In genomic region chr17:193841-194806, GRCh38 we compare ENCODE assay signal across 1 cellular context.
TF ChIP-seq lines count a peak whose summit lies in the region.

No MANE protein-coding gene starts in this region.

TF ChIP-seq in HepG2, 621 proteins besides CTCF, POLR2A, EP300 and RAD21 (continued from another document and continues in another):
- TF ChIP-seq ZBTB44 (CRISPR knock-in tag; IDR thresholded peaks at IDR 0.05) (no peak), ZNF513 (CRISPR knock-in tag; conservative IDR thresholded peaks at IDR 0.05) (no peak), ZNF512 (CRISPR knock-in tag; IDR thresholded peaks at IDR 0.05) (no peak), BRF2 (CRISPR knock-in tag; IDR thresholded peaks at IDR 0.05) (no peak), PHF5A (CRISPR knock-in tag; IDR thresholded peaks at IDR 0.05; ENCODE audit: low read depth, unreplicated experiment) (no peak), ZNF589 (CRISPR knock-in tag; conservative IDR thresholded peaks at IDR 0.05) (no peak), ZBTB3 (CRISPR knock-in tag; IDR thresholded peaks at IDR 0.05; ENCODE audit: borderline replicate concordance, low read depth) (no peak), ESRRA (CRISPR knock-in tag; IDR thresholded peaks at IDR 0.05; ENCODE audit: low read depth) (peak; percentile 87; the same call in 1 of the 2 replicates), ZNF891 (CRISPR knock-in tag; IDR thresholded peaks at IDR 0.05) (no peak), RBFOX2 (IDR thresholded peaks at IDR 0.05; ENCODE audit: low read depth, low read length) (no peak), EEA1 (CRISPR knock-in tag; IDR thresholded peaks at IDR 0.05; ENCODE audit: borderline replicate concordance) (no peak), ZKSCAN5 (CRISPR knock-in tag; IDR thresholded peaks at IDR 0.05) (no peak), ZNF34 (CRISPR knock-in tag; IDR thresholded peaks at IDR 0.05; ENCODE audit: borderline replicate concordance) (no peak), ZNF678 (CRISPR knock-in tag; IDR thresholded peaks at IDR 0.05) (no peak), ZBTB49 (CRISPR knock-in tag; IDR thresholded peaks at IDR 0.05; ENCODE audit: borderline replicate concordance) (no peak), SNAPC4 (CRISPR knock-in tag; IDR thresholded peaks at IDR 0.05) (0 out of 2 replicates have a peak, but pooled peaks have one; percentile 27), TBL1XR1 (IDR thresholded peaks at IDR 0.05; ENCODE audit: borderline replicate concordance, low read length, partially characterized antibody) (no peak), ATM (IDR thresholded peaks at IDR 0.05; ENCODE audit: borderline replicate concordance) (no peak), ZNF737 (CRISPR knock-in tag; IDR thresholded peaks at IDR 0.05; ENCODE audit: borderline replicate concordance) (no peak), CHD2 (IDR thresholded peaks at IDR 0.05; ENCODE audit: low read depth, low read length) (no peak), SRSF9 (IDR thresholded peaks at IDR 0.05; ENCODE audit: borderline replicate concordance, insufficient read depth, low read depth, low read length, poor library complexity, severe bottlenecking) (no peak), ZKSCAN8 (CRISPR knock-in tag; IDR thresholded peaks at IDR 0.05; ENCODE audit: borderline replicate concordance) (no peak), ZNF468 (CRISPR knock-in tag; IDR thresholded peaks at IDR 0.05) (no peak), GATAD2A (CRISPR knock-in tag; IDR thresholded peaks at IDR 0.05) (peak; percentile 83), ZNF20 (CRISPR knock-in tag; IDR thresholded peaks at IDR 0.05) (no peak), ZMYM3 (CRISPR knock-in tag; IDR thresholded peaks at IDR 0.05) (no peak; the same call in 1 of the 2 replicates), ZNF607 (CRISPR knock-in tag; IDR thresholded peaks at IDR 0.05; ENCODE audit: borderline replicate concordance) (no peak), ZSCAN5A (CRISPR knock-in tag; IDR thresholded peaks at IDR 0.05; ENCODE audit: borderline replicate concordance) (no peak), ZNF800 (CRISPR knock-in tag; IDR thresholded peaks at IDR 0.05) (no peak), ZNF543 (CRISPR knock-in tag; IDR thresholded peaks at IDR 0.05) (0 out of 2 replicates have a peak, but pooled peaks have one; percentile 55), ARNT2 (CRISPR knock-in tag; IDR thresholded peaks at IDR 0.05; ENCODE audit: low read depth) (no peak)
- TF ChIP-seq, protein P1, sequence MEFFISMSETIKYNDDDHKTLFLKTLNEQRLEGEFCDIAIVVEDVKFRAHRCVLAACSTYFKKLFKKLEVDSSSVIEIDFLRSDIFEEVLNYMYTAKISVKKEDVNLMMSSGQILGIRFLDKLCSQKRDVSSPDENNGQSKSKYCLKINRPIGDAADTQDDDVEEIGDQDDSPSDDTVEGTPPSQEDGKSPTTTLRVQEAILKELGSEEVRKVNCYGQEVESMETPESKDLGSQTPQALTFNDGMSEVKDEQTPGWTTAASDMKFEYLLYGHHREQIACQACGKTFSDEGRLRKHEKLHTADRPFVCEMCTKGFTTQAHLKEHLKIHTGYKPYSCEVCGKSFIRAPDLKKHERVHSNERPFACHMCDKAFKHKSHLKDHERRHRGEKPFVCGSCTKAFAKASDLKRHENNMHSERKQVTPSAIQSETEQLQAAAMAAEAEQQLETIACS (CRISPR knock-in tag; IDR thresholded peaks at IDR 0.05), result no peak
- TF ChIP-seq, protein P2, sequence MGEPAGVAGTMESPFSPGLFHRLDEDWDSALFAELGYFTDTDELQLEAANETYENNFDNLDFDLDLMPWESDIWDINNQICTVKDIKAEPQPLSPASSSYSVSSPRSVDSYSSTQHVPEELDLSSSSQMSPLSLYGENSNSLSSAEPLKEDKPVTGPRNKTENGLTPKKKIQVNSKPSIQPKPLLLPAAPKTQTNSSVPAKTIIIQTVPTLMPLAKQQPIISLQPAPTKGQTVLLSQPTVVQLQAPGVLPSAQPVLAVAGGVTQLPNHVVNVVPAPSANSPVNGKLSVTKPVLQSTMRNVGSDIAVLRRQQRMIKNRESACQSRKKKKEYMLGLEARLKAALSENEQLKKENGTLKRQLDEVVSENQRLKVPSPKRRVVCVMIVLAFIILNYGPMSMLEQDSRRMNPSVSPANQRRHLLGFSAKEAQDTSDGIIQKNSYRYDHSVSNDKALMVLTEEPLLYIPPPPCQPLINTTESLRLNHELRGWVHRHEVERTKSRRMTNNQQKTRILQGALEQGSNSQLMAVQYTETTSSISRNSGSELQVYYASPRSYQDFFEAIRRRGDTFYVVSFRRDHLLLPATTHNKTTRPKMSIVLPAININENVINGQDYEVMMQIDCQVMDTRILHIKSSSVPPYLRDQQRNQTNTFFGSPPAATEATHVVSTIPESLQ (CRISPR knock-in tag; conservative IDR thresholded peaks at IDR 0.05), result no peak
- TF ChIP-seq, protein P3, sequence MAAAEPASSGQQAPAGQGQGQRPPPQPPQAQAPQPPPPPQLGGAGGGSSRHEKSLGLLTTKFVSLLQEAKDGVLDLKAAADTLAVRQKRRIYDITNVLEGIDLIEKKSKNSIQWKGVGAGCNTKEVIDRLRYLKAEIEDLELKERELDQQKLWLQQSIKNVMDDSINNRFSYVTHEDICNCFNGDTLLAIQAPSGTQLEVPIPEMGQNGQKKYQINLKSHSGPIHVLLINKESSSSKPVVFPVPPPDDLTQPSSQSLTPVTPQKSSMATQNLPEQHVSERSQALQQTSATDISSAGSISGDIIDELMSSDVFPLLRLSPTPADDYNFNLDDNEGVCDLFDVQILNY (CRISPR knock-in tag; conservative IDR thresholded peaks at IDR 0.05), result no peak
